7 cellular contexts compared by ENCODE assay signal in genomic region chr3:182682263-182683229, GRCh38.
DNase-seq lines count a peak whose midpoint lies in the region; ATAC-seq and TF ChIP-seq lines count a peak whose summit lies in the region.

No MANE protein-coding gene starts in this region.

- no peak overlapping the region for H3K27ac Mint-ChIP-seq in chondrocyte (ENCODE audit: unreplicated experiment)

- no peaks in the 10 kb centered on the region for H3K36me3 ChIP-seq in HEK293 (ENCODE audit: control insufficient read depth in 2 of 2, insufficient read depth in 1 of 2, low read length in 2 of 2)

- H3K4me1 ChIP-seq in HEK293 (ENCODE audit: control insufficient read depth, insufficient read depth, low read length) = no peaks in the 10 kb centered on the region; the same call in 1 of the 2 replicates

- peak overlapping the region; percentile 56 for H3K4me3 ChIP-seq in GM12875 (ENCODE audit: low read depth, low read length)
- H3K4me3 ChIP-seq in HEK293 (ENCODE audit: low read depth, low read length) = peak overlapping the region; percentile 33

- H3K9me3 ChIP-seq in HEK293 (ENCODE audit: control insufficient read depth, insufficient read depth, low read depth, low read length) = no peaks in the 10 kb centered on the region

- CTCF ChIA-PET in HEK293 (lab: Yijun Ruan, JAX) = interaction anchor here (0.8 to 5.2 kb wide), 6 partner anchors 34 to 981 kb away, joined by 3 to 29 read pairs (median 4); no protein-coding TSS in a partner anchor

- H3K27me3 Mint-ChIP-seq in chondrocyte (ENCODE audit: low read depth) = peaks cover 34% of the 10 kb centered on the region

- H3K27ac ChIP-seq in HEK293 (ENCODE audit: extremely low read depth, low read depth, low read length) = peak overlapping the region; percentile 75

- peak; percentile 86 for ATAC-seq in left lobe of liver

- H3K9me3 Mint-ChIP-seq in chondrocyte (ENCODE audit: low read depth) = no peaks in the 10 kb centered on the region

- H3K36me3 Mint-ChIP-seq in chondrocyte (ENCODE audit: low read depth) = no peaks in the 10 kb centered on the region

- H3K4me1 Mint-ChIP-seq in chondrocyte (ENCODE audit: low read depth) = peaks cover 9% of the 10 kb centered on the region

- H3K4me3 Mint-ChIP-seq in chondrocyte (ENCODE audit: unreplicated experiment) = peak overlapping the region; percentile 86

- POLR2A ChIA-PET in HEK293 (lab: Yijun Ruan, JAX) = no interaction called here

- TF ChIP-seq CTCF in GM12875 (IDR thresholded peaks at IDR 0.05; ENCODE audit: borderline replicate concordance, insufficient read depth, low read depth, low read length) (peak; percentile 26; the same call in 1 of the 2 replicates), HEK293 (tag by site-specific recombination; IDR thresholded peaks at IDR 0.05) (peak; percentile 38; the same call in 1 of the 2 replicates), chondrocyte (IDR thresholded peaks at IDR 0.05) (peak; percentile 74)

- DNase-seq in NAMALWA (ENCODE audit: low spot score) (peak; percentile 85), chondrocyte (ENCODE audit: low spot score) (no peak), left lobe of liver (ENCODE audit: low spot score) (peak; percentile 58)
- DNase-seq in activated CD4-positive, CD25-positive, alpha-beta regulatory T cell (lab: John Stamatoyannopoulos, UW) = peak; percentile 2 to 43 (median 21)
- peak in 2 of 3 donors; percentile 11 to 38 for DNase-seq in stimulated activated CD4-positive, alpha-beta T cell treated with anti-CD3 and anti-CD28 coated beads, TNF-alpha, amount 100 ng/mL, for 1 hour (ENCODE audit: low read depth in 3 of 3, low spot score in 1 of 3)

TF ChIP-seq in HEK293, 187 proteins besides CTCF, POLR2A, EP300 and RAD21 (continues in another document):
- TF ChIP-seq ZNF549 (tag by site-specific recombination; IDR thresholded peaks at IDR 0.05) (no peak), YY1 (tag by site-specific recombination; IDR thresholded peaks at IDR 0.05) (no peak), ZNF10 (tag by site-specific recombination; IDR thresholded peaks at IDR 0.05) (no peak), ZNF629 (tag by site-specific recombination; IDR thresholded peaks at IDR 0.05) (no peak), TRIM28 (IDR thresholded peaks at IDR 0.05; ENCODE audit: borderline replicate concordance, low read length) (no peak), ZSCAN4 (tag by site-specific recombination; IDR thresholded peaks at IDR 0.05) (no peak), ZNF211 (tag by site-specific recombination; IDR thresholded peaks at IDR 0.05; ENCODE audit: low read depth) (no peak), BCL11B (tag by site-specific recombination; IDR thresholded peaks at IDR 0.05; ENCODE audit: low read depth) (no peak), ZNF274 (IDR thresholded peaks at IDR 0.05; ENCODE audit: low read length) (no peak), ZNF274 (tag by site-specific recombination; IDR thresholded peaks at IDR 0.05; ENCODE audit: borderline replicate concordance) (no peak), ZBTB20 (tag by site-specific recombination; IDR thresholded peaks at IDR 0.05) (peak; percentile 55; the same call in 1 of the 2 replicates), ZNF24 (tag by site-specific recombination; IDR thresholded peaks at IDR 0.05) (no peak), ZNF133 (tag by site-specific recombination; IDR thresholded peaks at IDR 0.05) (no peak), SP7 (tag by site-specific recombination; IDR thresholded peaks at IDR 0.05) (no peak), GLIS2 (tag by site-specific recombination; IDR thresholded peaks at IDR 0.05) (peak; percentile 60; the same call in 1 of the 2 replicates), GLI4 (tag by site-specific recombination; IDR thresholded peaks at IDR 0.05) (no peak), ZNF670 (tag by site-specific recombination; IDR thresholded peaks at IDR 0.05; ENCODE audit: low read depth) (no peak), ZNF426 (tag by site-specific recombination; IDR thresholded peaks at IDR 0.05) (no peak), OSR2 (tag by site-specific recombination; IDR thresholded peaks at IDR 0.05) (no peak)
- TF ChIP-seq, protein P1, sequence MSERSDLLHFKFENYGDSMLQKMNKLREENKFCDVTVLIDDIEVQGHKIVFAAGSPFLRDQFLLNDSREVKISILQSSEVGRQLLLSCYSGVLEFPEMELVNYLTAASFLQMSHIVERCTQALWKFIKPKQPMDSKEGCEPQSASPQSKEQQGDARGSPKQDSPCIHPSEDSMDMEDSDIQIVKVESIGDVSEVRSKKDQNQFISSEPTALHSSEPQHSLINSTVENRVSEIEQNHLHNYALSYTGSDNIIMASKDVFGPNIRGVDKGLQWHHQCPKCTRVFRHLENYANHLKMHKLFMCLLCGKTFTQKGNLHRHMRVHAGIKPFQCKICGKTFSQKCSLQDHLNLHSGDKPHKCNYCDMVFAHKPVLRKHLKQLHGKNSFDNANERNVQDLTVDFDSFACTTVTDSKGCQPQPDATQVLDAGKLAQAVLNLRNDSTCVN (tag by site-specific recombination; optimal IDR thresholded peaks at IDR 0.05) = peak; percentile 32
- TF ChIP-seq, protein P2, sequence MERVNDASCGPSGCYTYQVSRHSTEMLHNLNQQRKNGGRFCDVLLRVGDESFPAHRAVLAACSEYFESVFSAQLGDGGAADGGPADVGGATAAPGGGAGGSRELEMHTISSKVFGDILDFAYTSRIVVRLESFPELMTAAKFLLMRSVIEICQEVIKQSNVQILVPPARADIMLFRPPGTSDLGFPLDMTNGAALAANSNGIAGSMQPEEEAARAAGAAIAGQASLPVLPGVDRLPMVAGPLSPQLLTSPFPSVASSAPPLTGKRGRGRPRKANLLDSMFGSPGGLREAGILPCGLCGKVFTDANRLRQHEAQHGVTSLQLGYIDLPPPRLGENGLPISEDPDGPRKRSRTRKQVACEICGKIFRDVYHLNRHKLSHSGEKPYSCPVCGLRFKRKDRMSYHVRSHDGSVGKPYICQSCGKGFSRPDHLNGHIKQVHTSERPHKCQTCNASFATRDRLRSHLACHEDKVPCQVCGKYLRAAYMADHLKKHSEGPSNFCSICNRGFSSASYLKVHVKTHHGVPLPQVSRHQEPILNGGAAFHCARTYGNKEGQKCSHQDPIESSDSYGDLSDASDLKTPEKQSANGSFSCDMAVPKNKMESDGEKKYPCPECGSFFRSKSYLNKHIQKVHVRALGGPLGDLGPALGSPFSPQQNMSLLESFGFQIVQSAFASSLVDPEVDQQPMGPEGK (tag by site-specific recombination; IDR thresholded peaks at IDR 0.05) = no peak
- TF ChIP-seq, protein P3, sequence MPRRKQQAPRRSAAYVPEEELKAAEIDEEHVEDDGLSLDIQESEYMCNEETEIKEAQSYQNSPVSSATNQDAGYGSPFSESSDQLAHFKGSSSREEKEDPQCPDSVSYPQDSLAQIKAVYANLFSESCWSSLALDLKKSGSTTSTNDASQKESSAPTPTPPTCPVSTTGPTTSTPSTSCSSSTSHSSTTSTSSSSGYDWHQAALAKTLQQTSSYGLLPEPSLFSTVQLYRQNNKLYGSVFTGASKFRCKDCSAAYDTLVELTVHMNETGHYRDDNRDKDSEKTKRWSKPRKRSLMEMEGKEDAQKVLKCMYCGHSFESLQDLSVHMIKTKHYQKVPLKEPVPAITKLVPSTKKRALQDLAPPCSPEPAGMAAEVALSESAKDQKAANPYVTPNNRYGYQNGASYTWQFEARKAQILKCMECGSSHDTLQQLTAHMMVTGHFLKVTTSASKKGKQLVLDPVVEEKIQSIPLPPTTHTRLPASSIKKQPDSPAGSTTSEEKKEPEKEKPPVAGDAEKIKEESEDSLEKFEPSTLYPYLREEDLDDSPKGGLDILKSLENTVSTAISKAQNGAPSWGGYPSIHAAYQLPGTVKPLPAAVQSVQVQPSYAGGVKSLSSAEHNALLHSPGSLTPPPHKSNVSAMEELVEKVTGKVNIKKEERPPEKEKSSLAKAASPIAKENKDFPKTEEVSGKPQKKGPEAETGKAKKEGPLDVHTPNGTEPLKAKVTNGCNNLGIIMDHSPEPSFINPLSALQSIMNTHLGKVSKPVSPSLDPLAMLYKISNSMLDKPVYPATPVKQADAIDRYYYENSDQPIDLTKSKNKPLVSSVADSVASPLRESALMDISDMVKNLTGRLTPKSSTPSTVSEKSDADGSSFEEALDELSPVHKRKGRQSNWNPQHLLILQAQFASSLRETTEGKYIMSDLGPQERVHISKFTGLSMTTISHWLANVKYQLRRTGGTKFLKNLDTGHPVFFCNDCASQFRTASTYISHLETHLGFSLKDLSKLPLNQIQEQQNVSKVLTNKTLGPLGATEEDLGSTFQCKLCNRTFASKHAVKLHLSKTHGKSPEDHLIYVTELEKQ (tag by site-specific recombination; IDR thresholded peaks at IDR 0.05; ENCODE audit: borderline replicate concordance) = no peak
